In genomic region chr11:1837171-1838076, GRCh38 we compare ENCODE assay signal across 2 cellular contexts.
TF ChIP-seq lines count a peak whose summit lies in the region.

No MANE protein-coding gene starts in this region.

TF ChIP-seq in GM23338, 12 proteins besides CTCF, POLR2A, EP300 and RAD21:
- TF ChIP-seq, protein P1, sequence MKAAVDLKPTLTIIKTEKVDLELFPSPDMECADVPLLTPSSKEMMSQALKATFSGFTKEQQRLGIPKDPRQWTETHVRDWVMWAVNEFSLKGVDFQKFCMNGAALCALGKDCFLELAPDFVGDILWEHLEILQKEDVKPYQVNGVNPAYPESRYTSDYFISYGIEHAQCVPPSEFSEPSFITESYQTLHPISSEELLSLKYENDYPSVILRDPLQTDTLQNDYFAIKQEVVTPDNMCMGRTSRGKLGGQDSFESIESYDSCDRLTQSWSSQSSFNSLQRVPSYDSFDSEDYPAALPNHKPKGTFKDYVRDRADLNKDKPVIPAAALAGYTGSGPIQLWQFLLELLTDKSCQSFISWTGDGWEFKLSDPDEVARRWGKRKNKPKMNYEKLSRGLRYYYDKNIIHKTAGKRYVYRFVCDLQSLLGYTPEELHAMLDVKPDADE (IDR thresholded peaks at IDR 0.05), result no peak
- TF ChIP-seq EZH2phosphoT487 (IDR thresholded peaks at IDR 0.05; ENCODE audit: unreplicated experiment) (no peak), ZNF331 (CRISPR knock-in tag; IDR thresholded peaks at IDR 0.05; ENCODE audit: low read depth) (no peak), ZNF114 (CRISPR knock-in tag; IDR thresholded peaks at IDR 0.05) (no peak), CREB1 (CRISPR knock-in tag; IDR thresholded peaks at IDR 0.05; ENCODE audit: low read depth) (no peak)
TF ChIP-seq in GM23338: peak in this region for 0.

TF ChIP-seq in endothelial cell of umbilical vein, 7 proteins besides CTCF, POLR2A, EP300 and RAD21:
- TF ChIP-seq MYC (IDR thresholded peaks at IDR 0.05; ENCODE audit: low read depth, low read length) (no peak), JUN (IDR thresholded peaks at IDR 0.05; ENCODE audit: borderline replicate concordance, insufficient read depth, insufficient read length, low read depth) (no peak)
